Comparison of ENCODE assay signal across 1 cellular context in the genomic region with DNA sequence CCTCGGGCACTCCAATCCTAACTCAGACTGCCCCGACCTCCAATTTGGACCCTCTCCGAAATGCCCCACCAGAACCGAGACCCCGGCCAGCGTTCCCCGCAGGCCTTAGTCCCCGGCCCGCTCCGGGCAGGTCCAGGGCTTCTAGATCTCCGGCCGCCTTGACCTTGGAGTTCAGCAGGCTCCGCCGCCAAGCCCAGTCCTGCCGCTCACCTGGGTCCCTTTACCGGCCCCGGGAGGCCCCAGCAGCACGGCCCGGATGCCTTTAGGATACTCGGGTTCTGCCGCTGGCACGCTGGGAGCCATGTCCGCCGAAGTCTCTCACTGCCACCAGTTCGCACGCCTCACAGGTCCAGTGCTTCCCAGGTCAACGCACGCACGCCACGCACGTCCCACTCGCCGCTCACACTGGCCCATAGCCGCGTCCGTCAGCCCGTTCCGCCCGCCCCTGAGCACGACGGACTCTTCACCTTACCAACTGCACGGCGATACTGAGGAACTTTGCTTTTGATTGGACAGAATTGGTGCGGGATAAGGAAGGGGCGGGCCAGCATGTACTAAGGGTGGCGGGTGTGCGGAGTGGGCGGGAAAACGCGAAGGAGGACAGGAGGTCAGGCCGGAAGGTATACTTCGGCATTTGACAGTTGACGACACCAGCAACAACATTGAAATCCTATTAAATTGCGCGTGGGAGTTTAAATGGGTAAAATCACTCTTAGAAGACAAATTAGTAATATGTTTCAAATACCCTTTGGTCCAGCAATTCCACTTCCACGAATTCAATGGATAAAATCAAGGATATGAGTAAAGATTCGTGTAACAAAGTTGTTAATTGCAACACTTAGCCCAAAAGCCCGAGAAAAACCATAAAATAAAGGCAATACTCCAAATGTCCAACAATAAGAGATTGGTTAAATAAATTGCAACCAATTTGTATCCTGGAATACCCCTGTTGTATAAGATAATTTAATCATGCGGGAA.
A peak's percentile ranks its signal among the peaks of the same experiment; 100 is the strongest.
TF ChIP-seq lines count a peak whose summit lies in the region.

Gene AK2, minus strand, starts transcription at position 358 of the 978 bp plus-strand sequence. Its CDS starts 55 bp downstream, at position 303.

TF ChIP-seq in A549, 52 proteins besides CTCF, POLR2A, EP300 and RAD21 (continued from another document):
- no peak for TF ChIP-seq BCL3 (IDR thresholded peaks at IDR 0.05)
- TF ChIP-seq EHF (CRISPR knock-in tag; IDR thresholded peaks at IDR 0.05): no peak
- no peak for TF ChIP-seq NFE2L2 (conservative IDR thresholded peaks at IDR 0.05; ENCODE audit: low read length)
- no peak for TF ChIP-seq REST (IDR thresholded peaks at IDR 0.05)
- no peak for TF ChIP-seq SMC3 (IDR thresholded peaks at IDR 0.05)
- no peak for TF ChIP-seq CHD4 (IDR thresholded peaks at IDR 0.05; ENCODE audit: borderline replicate concordance)
- TF ChIP-seq ELK1 (IDR thresholded peaks at IDR 0.05; ENCODE audit: low read depth, low read length): no peak
- peak; percentile 100 for TF ChIP-seq E2F6 (IDR thresholded peaks at IDR 0.05; ENCODE audit: borderline replicate concordance, low read depth)
- TF ChIP-seq HOXB5 (CRISPR knock-in tag; IDR thresholded peaks at IDR 0.05): no peak
- no peak for TF ChIP-seq RCOR1 (IDR thresholded peaks at IDR 0.05; ENCODE audit: low read depth, low read length)
- TF ChIP-seq ZC3H11A (IDR thresholded peaks at IDR 0.05): no peak
- no peak for TF ChIP-seq GATA3 (IDR thresholded peaks at IDR 0.05; ENCODE audit: borderline replicate concordance)
- TF ChIP-seq CBX2 (IDR thresholded peaks at IDR 0.05; ENCODE audit: borderline replicate concordance, low read depth): no peak
- no peak for TF ChIP-seq CHD2 (IDR thresholded peaks at IDR 0.05; ENCODE audit: low read length, partially characterized antibody)
- no peak for TF ChIP-seq NR3C1 (IDR thresholded peaks at IDR 0.05)
- no peak for TF ChIP-seq KDM1A (IDR thresholded peaks at IDR 0.05; ENCODE audit: low read depth)
- peak; percentile 56; the same call in 1 of the 2 replicates for TF ChIP-seq PHF8 (IDR thresholded peaks at IDR 0.05; ENCODE audit: borderline replicate concordance, low read depth)
- TF ChIP-seq ATOH8 (CRISPR knock-in tag; IDR thresholded peaks at IDR 0.05; ENCODE audit: low read depth): no peak
- no peak for TF ChIP-seq NPAS2 (CRISPR knock-in tag; IDR thresholded peaks at IDR 0.05; ENCODE audit: borderline replicate concordance)
- no peak for TF ChIP-seq CEBPB (IDR thresholded peaks at IDR 0.05)
- TF ChIP-seq RNF2 (IDR thresholded peaks at IDR 0.05; ENCODE audit: borderline replicate concordance, low read depth): no peak
- TF ChIP-seq, protein P1, sequence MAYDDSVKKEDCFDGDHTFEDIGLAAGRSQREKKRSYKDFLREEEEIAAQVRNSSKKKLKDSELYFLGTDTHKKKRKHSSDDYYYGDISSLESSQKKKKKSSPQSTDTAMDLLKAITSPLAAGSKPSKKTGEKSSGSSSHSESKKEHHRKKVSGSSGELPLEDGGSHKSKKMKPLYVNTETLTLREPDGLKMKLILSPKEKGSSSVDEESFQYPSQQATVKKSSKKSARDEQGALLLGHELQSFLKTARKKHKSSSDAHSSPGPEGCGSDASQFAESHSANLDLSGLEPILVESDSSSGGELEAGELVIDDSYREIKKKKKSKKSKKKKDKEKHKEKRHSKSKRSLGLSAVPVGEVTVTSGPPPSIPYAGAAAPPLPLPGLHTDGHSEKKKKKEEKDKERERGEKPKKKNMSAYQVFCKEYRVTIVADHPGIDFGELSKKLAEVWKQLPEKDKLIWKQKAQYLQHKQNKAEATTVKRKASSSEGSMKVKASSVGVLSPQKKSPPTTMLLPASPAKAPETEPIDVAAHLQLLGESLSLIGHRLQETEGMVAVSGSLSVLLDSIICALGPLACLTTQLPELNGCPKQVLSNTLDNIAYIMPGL (CRISPR knock-in tag; IDR thresholded peaks at IDR 0.05; ENCODE audit: borderline replicate concordance): no peak
- peak in 1 of 2 experiments; percentile 45; a peak in 1 of 5 replicates for TF ChIP-seq JUN (IDR thresholded peaks at IDR 0.05)
- TF ChIP-seq MAFK (IDR thresholded peaks at IDR 0.05; ENCODE audit: partially characterized antibody): no peak
- TF ChIP-seq HES2 (IDR thresholded peaks at IDR 0.05): no peak
- TF ChIP-seq BHLHE40 (IDR thresholded peaks at IDR 0.05; ENCODE audit: low read depth, low read length): no peak
